Comparison of ENCODE assay signal across 25 cellular contexts in the genomic region with DNA sequence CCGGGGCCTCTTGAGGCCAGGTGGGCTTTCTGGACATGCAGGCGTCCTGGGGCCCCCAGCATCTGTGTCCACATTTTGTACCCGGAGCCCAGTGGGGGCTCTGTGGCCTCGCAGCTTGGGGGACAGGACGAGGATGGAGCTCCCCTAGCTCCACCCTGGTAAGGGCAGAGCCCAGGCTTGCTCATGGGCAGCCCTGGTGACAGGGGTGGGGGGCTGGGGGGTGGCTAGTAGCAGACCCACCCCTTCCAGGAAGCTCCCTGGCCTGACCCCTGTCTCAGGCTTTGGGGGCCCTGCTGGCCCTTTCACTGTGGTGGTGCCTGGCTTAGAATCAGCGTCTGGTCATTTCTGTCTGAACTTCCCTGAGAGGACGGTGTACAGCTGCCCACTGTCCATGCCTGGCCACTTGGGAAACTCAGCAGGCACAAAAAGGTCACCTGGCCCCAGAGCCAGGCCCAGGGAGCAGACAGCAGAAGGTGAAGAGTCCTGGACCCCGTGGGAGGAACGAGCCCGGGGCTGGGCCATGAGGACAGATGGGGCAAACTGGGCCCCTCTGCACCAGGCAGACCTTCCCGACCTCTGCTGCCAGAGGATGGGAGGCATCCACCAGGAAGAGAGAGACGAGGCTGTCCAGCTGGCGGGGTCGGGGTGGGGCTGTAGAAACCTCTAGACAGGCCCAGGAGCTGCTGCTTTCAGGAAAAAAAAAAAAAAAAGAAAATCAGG. TPM values are rescaled to one million over a fixed set of nuclear protein-coding genes. Genes with fewer than 3 reads are reported as not detected.
DNase-seq lines count a peak whose midpoint lies in the region; FAIRE-seq and TF ChIP-seq lines count a peak whose summit lies in the region.
"Had no signal": no experiment of that assay in that cellular context is flagged by ENCODE, and none has a peak within 500 bp of the region (broad histone marks: within the 10 kb centered on the region; RNA-seq: fewer than 3 reads in every experiment).

No MANE protein-coding gene starts in this region.

- no peak for FAIRE-seq in kidney (lab: Jason Lieb, UNC)
- FAIRE-seq: colon, D721Med, endometrium, GM12892, islet of Langerhans had no signal

- H2AFZ ChIP-seq in neural progenitor cell (replicated peaks) = no peak overlapping the region
- H2AFZ ChIP-seq: parathyroid adenoma had no signal

- H3K36me3 ChIP-seq in HUES64 (ENCODE audit: insufficient read depth, low read length) (no peaks in the 10 kb centered on the region), WERI-Rb-1 (no peaks in the 10 kb centered on the region), kidney (ENCODE audit: control insufficient read depth in 1 of 2, insufficient read depth in 2 of 2, low read length in 2 of 2) (peaks cover 0 to 3% of the 10 kb centered on the region in 2 donors), neural progenitor cell (no peaks in the 10 kb centered on the region), breast epithelium (no peaks in the 10 kb centered on the region)

- H3K27ac Mint-ChIP-seq in neural progenitor cell = peak overlapping the region; percentile 99
- no peak overlapping the region for H3K27ac Mint-ChIP-seq in activated T-helper 1 cell treated with anti-CD3 and anti-CD28 coated beads, Interleukin-12 subunit alpha, Interleukin-12 subunit beta, Interleukin-2, Interleukin-4 antibody, amounts not matched to agents 30 ng/mL and 10 ng/mL and 1 ng/mL, durations not matched to agents 14 hours and 24 hours and 36 hours
- H3K27ac Mint-ChIP-seq: activated CD4-positive, alpha-beta memory T cell treated with anti-CD3 and anti-CD28 coated beads for 36 hours had no signal

- WGBS in HUES64 = 88% methylated on average over 14 of the region's 14 CpGs

- no peak for TF ChIP-seq POLR2A in breast epithelium (IDR thresholded peaks at IDR 0.05)

- H3K4me3 Mint-ChIP-seq in neural progenitor cell = peak overlapping the region; percentile 72
- no peak overlapping the region for H3K4me3 Mint-ChIP-seq in activated T-helper 1 cell treated with anti-CD3 and anti-CD28 coated beads, Interleukin-12 subunit alpha, Interleukin-12 subunit beta, Interleukin-2, Interleukin-4 antibody, amounts not matched to agents 30 ng/mL and 10 ng/mL and 1 ng/mL, durations not matched to agents 14 hours and 24 hours and 36 hours
- H3K4me3 Mint-ChIP-seq: activated CD4-positive, alpha-beta memory T cell treated with anti-CD3 and anti-CD28 coated beads for 36 hours had no signal

- peaks cover 46% of the 10 kb centered on the region for H3K4me1 Mint-ChIP-seq in neural progenitor cell
- H3K4me1 Mint-ChIP-seq in activated T-helper 1 cell treated with anti-CD3 and anti-CD28 coated beads, Interleukin-12 subunit alpha, Interleukin-12 subunit beta, Interleukin-2, Interleukin-4 antibody, amounts not matched to agents 30 ng/mL and 10 ng/mL and 1 ng/mL, durations not matched to agents 14 hours and 24 hours and 36 hours (ENCODE audit: low read depth) = no peaks in the 10 kb centered on the region

- peaks cover 59% of the 10 kb centered on the region for H3F3A ChIP-seq in neural progenitor cell (ENCODE audit: low read depth)

- peaks cover 4% of the 10 kb centered on the region for H3K9me3 Mint-ChIP-seq in neural progenitor cell
- peaks cover 5% of the 10 kb centered on the region for H3K9me3 Mint-ChIP-seq in activated T-helper 1 cell treated with anti-CD3 and anti-CD28 coated beads, Interleukin-12 subunit alpha, Interleukin-12 subunit beta, Interleukin-2, Interleukin-4 antibody, amounts not matched to agents 30 ng/mL and 10 ng/mL and 1 ng/mL, durations not matched to agents 14 hours and 24 hours and 36 hours

- H3K27me3 ChIP-seq in HUES64 (ENCODE audit: insufficient read depth, low read length) (no peaks in the 10 kb centered on the region), WERI-Rb-1 (ENCODE audit: insufficient read depth, low read depth, severe bottlenecking) (no peaks in the 10 kb centered on the region), neural progenitor cell (no peaks in the 10 kb centered on the region), breast epithelium (no peaks in the 10 kb centered on the region)
- H3K27me3 ChIP-seq: gastroesophageal sphincter, stomach, tibial nerve had no signal

- no peaks in the 10 kb centered on the region for H3K27me3 Mint-ChIP-seq in neural progenitor cell (ENCODE audit: insufficient read depth, low read depth)
- no peaks in the 10 kb centered on the region for H3K27me3 Mint-ChIP-seq in activated T-helper 1 cell treated with anti-CD3 and anti-CD28 coated beads, Interleukin-12 subunit alpha, Interleukin-12 subunit beta, Interleukin-2, Interleukin-4 antibody, amounts not matched to agents 30 ng/mL and 10 ng/mL and 1 ng/mL, durations not matched to agents 14 hours and 24 hours and 36 hours (ENCODE audit: insufficient read depth)
- H3K27me3 Mint-ChIP-seq: activated CD4-positive, alpha-beta memory T cell treated with anti-CD3 and anti-CD28 coated beads for 36 hours had no signal

- H3K9ac ChIP-seq in HUES64 (ENCODE audit: low read depth, low read length) (no peak overlapping the region), kidney (ENCODE audit: low read length in 2 of 2) (no peak overlapping the region), neural progenitor cell (no peak overlapping the region)
- H3K9ac ChIP-seq: parathyroid adenoma had no signal

- TF ChIP-seq CTCF in WERI-Rb-1 (IDR thresholded peaks at IDR 0.05; ENCODE audit: low read depth, low read length) (no peak), kidney (IDR thresholded peaks at IDR 0.05; ENCODE audit: borderline replicate concordance, extremely low read depth, insufficient read depth) (no peak), neural progenitor cell (IDR thresholded peaks at IDR 0.05) (no peak), breast epithelium (IDR thresholded peaks at IDR 0.05) (no peak)

- H3K36me3 Mint-ChIP-seq in neural progenitor cell = peaks cover 4% of the 10 kb centered on the region
- no peaks in the 10 kb centered on the region for H3K36me3 Mint-ChIP-seq in activated T-helper 1 cell treated with anti-CD3 and anti-CD28 coated beads, Interleukin-12 subunit alpha, Interleukin-12 subunit beta, Interleukin-2, Interleukin-4 antibody, amounts not matched to agents 30 ng/mL and 10 ng/mL and 1 ng/mL, durations not matched to agents 14 hours and 24 hours and 36 hours (ENCODE audit: low read depth)
- H3K36me3 Mint-ChIP-seq: activated CD4-positive, alpha-beta memory T cell treated with anti-CD3 and anti-CD28 coated beads for 36 hours had no signal

- H3K4me2 ChIP-seq in neural progenitor cell = peak overlapping the region; percentile 40

- 0 out of 2 replicates have a peak overlapping the region, but pooled peaks have one; percentile 29 for H3K27ac ChIP-seq in HUES64 (ENCODE audit: low read depth, low read length)
- H3K27ac ChIP-seq in WERI-Rb-1 = peak overlapping the region; percentile 33
- no peak overlapping the region for H3K27ac ChIP-seq in kidney (ENCODE audit: low read depth in 2 of 2, low read length in 2 of 2)
- peak overlapping the region; percentile 89 for H3K27ac ChIP-seq in neural progenitor cell
- no peak overlapping the region for H3K27ac ChIP-seq in breast epithelium
- H3K27ac ChIP-seq: gastroesophageal sphincter, parathyroid adenoma, stomach had no signal

- H3K79me2 ChIP-seq in neural progenitor cell (ENCODE audit: low read depth) = no peaks in the 10 kb centered on the region
- H3K79me2 ChIP-seq: parathyroid adenoma had no signal

- H3K4me3 ChIP-seq in HUES64 (ENCODE audit: low read length) (no peak overlapping the region), WERI-Rb-1 (ENCODE audit: low read depth, low read length) (no peak overlapping the region), kidney (ENCODE audit: low read length in 2 of 2) (no peak overlapping the region), neural progenitor cell (no peak overlapping the region), breast epithelium (no peak overlapping the region)
- H3K4me3 ChIP-seq: gastroesophageal sphincter, stomach, tibial nerve had no signal

- no peaks in the 10 kb centered on the region for H3K4me1 ChIP-seq in HUES64 (ENCODE audit: insufficient read depth, low read length)
- H3K4me1 ChIP-seq in kidney (ENCODE audit: control insufficient read depth in 1 of 2, insufficient read depth in 1 of 2, low read depth in 1 of 2, low read length in 2 of 2) = no peaks in the 10 kb centered on the region
- peaks cover 58% of the 10 kb centered on the region for H3K4me1 ChIP-seq in neural progenitor cell
- no peaks in the 10 kb centered on the region for H3K4me1 ChIP-seq in breast epithelium
- H3K4me1 ChIP-seq: parathyroid adenoma had no signal

- DNase-seq in WERI-Rb-1 = peak; percentile 11
- peak; percentile 73 for DNase-seq in kidney
- no peak for DNase-seq in neural progenitor cell (ENCODE audit: low spot score)
- no peak for DNase-seq in activated CD4-positive, CD25-positive, alpha-beta regulatory T cell (lab: John Stamatoyannopoulos, UW)
- no peak for DNase-seq in activated T-helper 1 cell treated with anti-CD3 and anti-CD28 coated beads, Interleukin-12 subunit alpha, Interleukin-12 subunit beta, Interleukin-2, Interleukin-4 antibody, amounts not matched to agents 30 ng/mL and 10 ng/mL and 1 ng/mL, durations not matched to agents 14 hours and 24 hours and 36 hours (ENCODE audit: low spot score)
- no peak for DNase-seq in HUDEP-2 (lab: John Stamatoyannopoulos, UW; ENCODE audit: unreplicated experiment in 76 of 76)
- DNase-seq in breast epithelium (ENCODE audit: low spot score in 2 of 2) = no peak
- DNase-seq: activated CD4-positive, alpha-beta memory T cell treated with anti-CD3 and anti-CD28 coated beads for 36 hours; activated gamma-delta T cell; EL; NCI-H1105; NCI-H2029; NCI-H226; RPMI8226; stimulated activated CD4-positive, alpha-beta T cell treated with anti-CD3 and anti-CD28 coated beads, Interleukin-15, amount 100 ng/mL, for 24 hours had no signal

- H3K9me3 ChIP-seq in HUES64 (ENCODE audit: insufficient read depth, low read depth, low read length) (no peaks in the 10 kb centered on the region), WERI-Rb-1 (ENCODE audit: severe bottlenecking) (no peaks in the 10 kb centered on the region), kidney (ENCODE audit: control insufficient read depth in 1 of 2, low read length in 2 of 2) (no peaks in the 10 kb centered on the region), neural progenitor cell (ENCODE audit: low read depth) (no peaks in the 10 kb centered on the region), breast epithelium (no peaks in the 10 kb centered on the region)
- H3K9me3 ChIP-seq: gastroesophageal sphincter, stomach, tibial nerve had no signal

- intact Hi-C loops in kidney (cut with DNase I) (no loop called here), breast epithelium (cut with DNase I; ENCODE audit: low total_unique reads) (no loop called here)
- intact Hi-C loops in activated T-helper 1 cell treated with anti-CD3 and anti-CD28 coated beads, Interleukin-12 subunit alpha, Interleukin-12 subunit beta, Interleukin-2, Interleukin-4 antibody, amounts not matched to agents 30 ng/mL and 10 ng/mL and 1 ng/mL, durations not matched to agents 14 hours and 24 hours and 36 hours (cut with micrococcal nuclease) = no loop called here

- H4K20me1 ChIP-seq in neural progenitor cell (ENCODE audit: low read depth) = no peaks in the 10 kb centered on the region

RNA-seq across cellular contexts. Expression of a gene that starts 52.9 kb away (rescaled TPM):
- polyA plus RNA-seq in HUES64 (2013, experiment 1 of 2) = 4.1 TPM
- 6.3 TPM for polyA plus RNA-seq in HUES64 (2013, experiment 2 of 2)
- 44.5 TPM for total RNA-seq in kidney
- 18.9 TPM for polyA plus RNA-seq in kidney (ENCODE audit: insufficient read depth, low read depth, low replicate concordance)
- 4.7 and 25.1 TPM in 2 replicates for total RNA-seq in neural progenitor cell (ENCODE audit: low replicate concordance)
- 4.8 and 4.9 TPM in 2 replicates for total RNA-seq in activated T-helper 1 cell treated with anti-CD3 and anti-CD28 coated beads, Interleukin-12 subunit alpha, Interleukin-12 subunit beta, Interleukin-2, Interleukin-4 antibody, amounts not matched to agents 30 ng/mL and 10 ng/mL and 1 ng/mL, durations not matched to agents 14 hours and 24 hours and 36 hours
- total RNA-seq in breast epithelium = 10 to 100 TPM in 2 of 3 donors, 1 to 10 TPM in 1; 7.7 to 28.7 (median 20.6) TPM

RNA-seq across cellular contexts. Expression of a gene that starts 53.1 kb away (rescaled TPM):
- polyA plus RNA-seq in HUES64 (2013, experiment 1 of 2) = 0.25 TPM
- 0.32 TPM for polyA plus RNA-seq in HUES64 (2013, experiment 2 of 2)
- total RNA-seq in kidney (21.8 TPM), neural progenitor cell (ENCODE audit: low replicate concordance) (0.39 and 0.65 TPM in 2 replicates), breast epithelium (10 to 100 TPM in 1 of 3 donors, 1 to 10 TPM in 2; 2.9 to 13.8 (median 4.6) TPM)
- polyA plus RNA-seq in kidney (ENCODE audit: insufficient read depth, low read depth, low replicate concordance) = 19.1 TPM
- 0.49 and 0.54 TPM in 2 replicates for total RNA-seq in activated T-helper 1 cell treated with anti-CD3 and anti-CD28 coated beads, Interleukin-12 subunit alpha, Interleukin-12 subunit beta, Interleukin-2, Interleukin-4 antibody, amounts not matched to agents 30 ng/mL and 10 ng/mL and 1 ng/mL, durations not matched to agents 14 hours and 24 hours and 36 hours

Comparison
In these comparisons a context has a peak if more than half of its experiments do, and no peak if none do; other contexts are left out.
1. H3K27ac ChIP-seq: peak in HUES64 (single experiment), WERI-Rb-1 (single experiment) and neural progenitor cell (single experiment); none in kidney (0 of 2) and breast epithelium (0 of 2).
2. DNase-seq: peak in WERI-Rb-1 (single experiment) and kidney (single experiment); none in neural progenitor cell (single experiment), activated CD4-positive, CD25-positive, alpha-beta regulatory T cell (0 of 4), activated T-helper 1 cell treated with anti-CD3 and anti-CD28 coated beads, Interleukin-12 subunit alpha, Interleukin-12 subunit beta, Interleukin-2, Interleukin-4 antibody, amounts not matched to agents 30 ng/mL and 10 ng/mL and 1 ng/mL, durations not matched to agents 14 hours and 24 hours and 36 hours (single experiment), HUDEP-2 (0 of 76) and breast epithelium (0 of 2).